In the genomic region with DNA sequence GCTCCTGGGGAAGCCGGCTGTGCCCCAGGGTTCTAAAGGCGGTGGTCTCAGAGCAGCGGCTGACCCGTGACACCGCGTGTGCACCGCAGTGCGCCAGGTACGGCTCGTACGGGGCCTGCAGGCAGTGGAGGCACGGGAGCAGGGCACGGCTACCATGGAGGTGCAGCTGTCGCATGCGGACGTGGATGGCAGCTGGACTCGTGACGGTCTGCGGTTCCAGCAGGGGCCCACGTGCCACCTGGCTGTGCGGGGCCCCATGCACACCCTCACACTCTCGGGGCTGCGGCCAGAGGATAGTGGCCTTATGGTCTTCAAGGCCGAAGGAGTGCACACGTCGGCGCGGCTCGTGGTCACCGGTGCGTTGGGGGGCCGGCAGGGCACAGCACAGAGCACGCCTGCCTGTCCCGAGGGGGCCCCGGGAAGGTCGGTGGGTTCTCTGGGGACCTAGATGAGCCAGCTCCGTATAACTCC, we compare ENCODE assay signal across 8 cellular contexts.
A peak's percentile ranks its signal among the peaks of the same experiment; 100 is the strongest.
DNase-seq lines count a peak whose midpoint lies in the region; TF ChIP-seq lines count a peak whose summit lies in the region.

No MANE protein-coding gene starts in this region.

- DNase-seq in BJ (ENCODE audit: low read depth), result no peak
- no peak for DNase-seq in HL-60 (ENCODE audit: low read depth in 1 of 2, low spot score in 1 of 2)
- DNase-seq in effector memory CD4-positive, alpha-beta T cell, result no peak
- DNase-seq in iPS-NIHi11 (ENCODE audit: low spot score), result no peak
- DNase-seq in DMS153 (lab: John Stamatoyannopoulos, UW), result no peak
- no peak for DNase-seq in NCI-H748 treated with DMSO at 0.1 percent for 48 hours (lab: John Stamatoyannopoulos, UW)
- DNase-seq in anterior cingulate cortex (lab: John Stamatoyannopoulos, UW), result no peak

- H2AFZ ChIP-seq in neuron (ENCODE audit: low read depth, low read length), result no peak overlapping the region

- H3K9me3 ChIP-seq in effector memory CD4-positive, alpha-beta T cell (ENCODE audit: control insufficient read depth, low read length), result no peaks in the 10 kb centered on the region
- H3K9me3 ChIP-seq in neuron (ENCODE audit: low read length), result no peaks in the 10 kb centered on the region

- TF ChIP-seq CTCF in BJ (IDR thresholded peaks at IDR 0.05; ENCODE audit: insufficient read depth, low read depth, low read length) (no peak), HL-60 (IDR thresholded peaks at IDR 0.05; ENCODE audit: insufficient read depth, low read length) (no peak)

- H3K4me1 ChIP-seq in effector memory CD4-positive, alpha-beta T cell (ENCODE audit: control insufficient read depth, insufficient read depth, low read length, poor library complexity, severe bottlenecking), result peaks cover 7% of the 10 kb centered on the region
- H3K4me1 ChIP-seq in neuron (ENCODE audit: insufficient read depth, low read length), result no peaks in the 10 kb centered on the region

- peaks cover 8% of the 10 kb centered on the region for H3K36me3 ChIP-seq in BJ (ENCODE audit: control insufficient read depth, insufficient read depth, low read length)
- peaks cover 12% of the 10 kb centered on the region for H3K36me3 ChIP-seq in effector memory CD4-positive, alpha-beta T cell (ENCODE audit: control insufficient read depth, insufficient read depth, low read length)
- no peaks in the 10 kb centered on the region for H3K36me3 ChIP-seq in neuron (ENCODE audit: insufficient read depth, low read length)

- H3K4me3 ChIP-seq in BJ (ENCODE audit: low read depth, low read length) (peak overlapping the region; percentile 62), HL-60 (replicated peaks; ENCODE audit: insufficient read depth, low read length) (peak overlapping the region; percentile 42), neuron (ENCODE audit: low read length) (peak overlapping the region; percentile 49)
- H3K4me3 ChIP-seq in effector memory CD4-positive, alpha-beta T cell (ENCODE audit: insufficient read depth, low read depth, low read length, poor library complexity, severe bottlenecking), result peak overlapping the region; percentile 78

- POLR2A ChIA-PET in BJ (lab: Charles Lee), result no interaction called here

- H3K27me3 ChIP-seq in BJ (ENCODE audit: control insufficient read depth, insufficient read depth, low read length) (no peaks in the 10 kb centered on the region), HL-60 (ENCODE audit: insufficient read depth, poor library complexity, severe bottlenecking) (peaks cover 21% of the 10 kb centered on the region), neuron (ENCODE audit: insufficient read depth, low read length) (no peaks in the 10 kb centered on the region)
- H3K27me3 ChIP-seq in effector memory CD4-positive, alpha-beta T cell (replicated peaks; ENCODE audit: control insufficient read depth, insufficient read depth, low read length, poor library complexity, severe bottlenecking), result no peaks in the 10 kb centered on the region

- H3K27ac ChIP-seq in HL-60 (replicated peaks), result no peak overlapping the region
- H3K27ac ChIP-seq in effector memory CD4-positive, alpha-beta T cell (ENCODE audit: insufficient read depth, low read length, poor library complexity, severe bottlenecking), result peak overlapping the region; percentile 32

- CTCF ChIA-PET in BJ (lab: Yijun Ruan, JAX), result interaction anchor here (0.7 to 1.6 kb wide), 3 partner anchors 39 to 167 kb away, joined by 3 to 4 read pairs (median 3); no protein-coding TSS in a partner anchor
